8 cellular contexts compared by ENCODE assay signal in the genomic region with DNA sequence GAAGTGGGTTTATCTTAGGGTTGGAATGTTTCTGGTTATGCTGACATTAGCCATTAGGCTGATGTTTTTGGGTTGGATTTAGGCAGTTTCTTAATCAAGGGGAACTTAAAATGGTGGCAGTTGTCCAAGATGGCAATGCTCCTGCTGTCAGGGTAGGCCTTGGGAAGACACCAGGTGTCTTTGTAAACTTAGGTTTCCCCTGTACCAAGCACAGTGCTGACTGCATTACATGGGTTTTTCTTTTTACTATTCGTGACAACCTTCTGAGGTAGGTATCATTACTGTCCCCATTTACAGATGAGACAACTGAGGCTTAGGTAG. TPM values are rescaled to one million over a fixed set of nuclear protein-coding genes. Genes with fewer than 3 reads are reported as not detected.
DNase-seq lines count a peak whose midpoint lies in the region; ATAC-seq and TF ChIP-seq lines count a peak whose summit lies in the region.

No MANE protein-coding gene starts in this region.

- H3K27ac ChIP-seq in DOHH2 (ENCODE audit: low read depth, low read length) (peak overlapping the region; percentile 49), brain microvascular endothelial cell (no peak overlapping the region), foreskin keratinocyte (no peak overlapping the region)

- peak overlapping the region; percentile 45 for H3K27ac Mint-ChIP-seq in neural crest cell (ENCODE audit: unreplicated experiment)

- H3K9me3 Mint-ChIP-seq in neural crest cell = peaks cover 8% of the 10 kb centered on the region

- peaks cover 15% of the 10 kb centered on the region for H3K4me1 Mint-ChIP-seq in neural crest cell

- TF ChIP-seq CTCF in DOHH2 (IDR thresholded peaks at IDR 0.05; ENCODE audit: low read depth, low read length, poor library complexity, severe bottlenecking) = no peak
- TF ChIP-seq CTCF in brain microvascular endothelial cell (IDR thresholded peaks at IDR 0.05; ENCODE audit: low read depth, low read length, missing control alignments) = no peak
- TF ChIP-seq CTCF in neural crest cell (conservative IDR thresholded peaks at IDR 0.05) = no peak
- TF ChIP-seq CTCF in foreskin keratinocyte (conservative IDR thresholded peaks at IDR 0.05) = no peak

- peak overlapping the region; percentile 59 for H3K4me2 ChIP-seq in DOHH2 (ENCODE audit: low read length)

- peaks cover 49% of the 10 kb centered on the region for H3K4me1 ChIP-seq in DOHH2 (ENCODE audit: control insufficient read depth, low read length)
- H3K4me1 ChIP-seq in foreskin keratinocyte = peaks cover 22% of the 10 kb centered on the region

- H3K27me3 ChIP-seq in DOHH2 (ENCODE audit: control insufficient read depth, low read length) = no peaks in the 10 kb centered on the region
- H3K27me3 ChIP-seq in brain microvascular endothelial cell (replicated peaks) = no peaks in the 10 kb centered on the region
- no peaks in the 10 kb centered on the region for H3K27me3 ChIP-seq in foreskin keratinocyte

- no peak for DNase-seq in brain microvascular endothelial cell
- no peak for DNase-seq in neural crest cell (ENCODE audit: low read depth, low spot score)
- DNase-seq in D341Med (ENCODE audit: low spot score) = no peak
- DNase-seq in foreskin keratinocyte = no peak
- DNase-seq in NCI-H510A (lab: John Stamatoyannopoulos, UW) = no peak

- ATAC-seq in HG02938 (IDR thresholded peaks at IDR 0.05; ENCODE audit: unreplicated experiment) (peak; percentile 20), GM18909 (IDR thresholded peaks at IDR 0.05; ENCODE audit: poor library complexity, unreplicated experiment) (no peak), foreskin keratinocyte (no peak)

- no peaks in the 10 kb centered on the region for H3K9me2 ChIP-seq in DOHH2 (replicated peaks; ENCODE audit: control insufficient read depth, low read length)

- H3K4me3 Mint-ChIP-seq in neural crest cell = peak overlapping the region; percentile 92

- H3K36me3 ChIP-seq in DOHH2 (ENCODE audit: control insufficient read depth, low read length) = peaks cover 27% of the 10 kb centered on the region
- H3K36me3 ChIP-seq in brain microvascular endothelial cell (replicated peaks) = no peaks in the 10 kb centered on the region

- peaks cover 8% of the 10 kb centered on the region for H3F3A ChIP-seq in DOHH2 (ENCODE audit: control insufficient read depth, insufficient read depth)

- peaks cover 18% of the 10 kb centered on the region for H4K20me1 ChIP-seq in DOHH2 (ENCODE audit: control insufficient read depth, insufficient read depth, low read depth, low read length)

- H3K79me2 ChIP-seq in DOHH2 (ENCODE audit: control insufficient read depth, low read length) = peaks cover 45% of the 10 kb centered on the region

- H3K4me3 ChIP-seq in DOHH2 (ENCODE audit: low read length) (peak overlapping the region; percentile 47), brain microvascular endothelial cell (ENCODE audit: low read depth, low read length) (peak overlapping the region; percentile 26)

- in situ Hi-C loops in brain microvascular endothelial cell (cut with HindIII; ENCODE audit: low pct_ligation_motif_present, low sequenced_read_pairs) = no loop called here

- peaks cover 7% of the 10 kb centered on the region for H3K27me3 Mint-ChIP-seq in neural crest cell (ENCODE audit: low read depth)

- H3K9me3 ChIP-seq in DOHH2 (ENCODE audit: control insufficient read depth, insufficient read depth, low read length) = no peaks in the 10 kb centered on the region

- H3K36me3 Mint-ChIP-seq in neural crest cell (ENCODE audit: low read depth) = no peaks in the 10 kb centered on the region

RNA-seq across cellular contexts. Expression of a gene that starts 0.5 kb away (rescaled TPM):
- 26.9 and 28.2 TPM in 2 replicates for total RNA-seq in neural crest cell
- total RNA-seq in foreskin keratinocyte = 25.8 and 29.3 TPM in 2 replicates
- polyA plus RNA-seq in foreskin keratinocyte = 12.6 and 13.3 TPM in 2 replicates

RNA-seq across cellular contexts. Expression of a gene that starts 56.7 kb away (rescaled TPM):
- total RNA-seq in neural crest cell = not detected in 2 replicates
- total RNA-seq in foreskin keratinocyte = not detected in 2 replicates
- not detected in 2 replicates for polyA plus RNA-seq in foreskin keratinocyte
